ENCODE assay signal across 26 cellular contexts in the genomic region with DNA sequence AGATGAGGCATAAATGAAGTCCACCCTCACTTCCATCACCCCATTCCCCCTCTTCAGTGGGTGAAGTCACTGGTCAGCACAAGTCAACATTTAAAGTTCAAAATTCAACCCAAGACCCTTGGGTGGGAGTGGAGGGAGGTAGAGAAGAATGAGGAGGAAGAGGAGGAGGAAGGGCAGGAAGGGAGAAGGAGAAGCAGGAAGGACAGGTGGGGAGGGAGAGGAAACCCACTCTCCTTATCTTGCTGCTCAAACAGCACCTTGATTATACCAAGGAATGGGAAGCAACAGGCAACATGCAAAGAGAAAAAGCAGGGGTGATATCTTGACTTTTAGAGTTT. TPM values are rescaled to one million over a fixed set of nuclear protein-coding genes. Genes with fewer than 3 reads are reported as not detected.
DNase-seq lines count a peak whose midpoint lies in the region; ATAC-seq and TF ChIP-seq lines count a peak whose summit lies in the region.
"Had no signal": no experiment of that assay in that cellular context is flagged by ENCODE, and none has a peak within 500 bp of the region (broad histone marks: within the 10 kb centered on the region; RNA-seq: fewer than 3 reads in every experiment).

No MANE protein-coding gene starts in this region.

- no peaks in the 10 kb centered on the region for H3K9me3 Mint-ChIP-seq in naive thymus-derived CD4-positive, alpha-beta T cell
- H3K9me3 Mint-ChIP-seq: activated CD4-positive, alpha-beta memory T cell treated with anti-CD3 and anti-CD28 coated beads, Interleukin-2, amount 10 ng/mL, durations not matched to agents 7 days and 5 days; naive thymus-derived CD8-positive, alpha-beta T cell had no signal

- H3K4me1 ChIP-seq in right atrium auricular region (peaks cover 0 to 9% of the 10 kb centered on the region in 2 donors), mesendoderm (ENCODE audit: control insufficient read depth, low read depth, low read length) (peaks cover 3% of the 10 kb centered on the region), ascending aorta (no peaks in the 10 kb centered on the region)
- peaks cover 11 to 13% of the 10 kb centered on the region in 2 donors for H3K4me1 ChIP-seq in naive thymus-derived CD4-positive, alpha-beta T cell (ENCODE audit: control insufficient read depth in 2 of 2, insufficient read depth in 2 of 2, low read length in 2 of 2)

- no peaks in the 10 kb centered on the region for H3K79me2 ChIP-seq in mesendoderm (ENCODE audit: control insufficient read depth, insufficient read depth, low read length)

- no peak overlapping the region for H3K4me3 ChIP-seq in right atrium auricular region
- H3K4me3 ChIP-seq in naive thymus-derived CD4-positive, alpha-beta T cell (ENCODE audit: low read length): no peak overlapping the region
- no peak overlapping the region for H3K4me3 ChIP-seq in mesendoderm (ENCODE audit: low read length)
- H3K4me3 ChIP-seq in ascending aorta: no peak overlapping the region
- H3K4me3 ChIP-seq in WERI-Rb-1 (ENCODE audit: low read depth, low read length): no peak overlapping the region
- H3K4me3 ChIP-seq: adrenal gland, sigmoid colon, thoracic aorta had no signal

- H3K4me2 ChIP-seq in mesendoderm (ENCODE audit: low read length): no peak overlapping the region
- H3K4me2 ChIP-seq: SK-N-SH had no signal

- H3K27me3 ChIP-seq in right atrium auricular region (no peaks in the 10 kb centered on the region), mesendoderm (ENCODE audit: insufficient read depth, low read length, poor library complexity) (no peaks in the 10 kb centered on the region), ascending aorta (no peaks in the 10 kb centered on the region), WERI-Rb-1 (ENCODE audit: insufficient read depth, low read depth, severe bottlenecking) (no peaks in the 10 kb centered on the region)
- no peaks in the 10 kb centered on the region for H3K27me3 ChIP-seq in naive thymus-derived CD4-positive, alpha-beta T cell (ENCODE audit: control insufficient read depth in 2 of 2, insufficient read depth in 2 of 2, low read length in 2 of 2)
- H3K27me3 ChIP-seq: adrenal gland, sigmoid colon had no signal

- H3K36me3 Mint-ChIP-seq in T-helper 17 cell (ENCODE audit: low read depth): peaks cover 2% of the 10 kb centered on the region
- H3K36me3 Mint-ChIP-seq in naive thymus-derived CD4-positive, alpha-beta T cell: peaks cover 0 to 4% (median under 1%) of the 10 kb centered on the region in 5 donors

- DNase-seq in right atrium auricular region (ENCODE audit: low spot score): no peak
- DNase-seq in cardiac septum (ENCODE audit: low spot score): no peak
- no peak for DNase-seq in T-helper 17 cell
- DNase-seq in naive thymus-derived CD4-positive, alpha-beta T cell: no peak
- DNase-seq in mesendoderm: no peak
- DNase-seq in ascending aorta (ENCODE audit: low spot score in 2 of 2): no peak
- no peak for DNase-seq in WERI-Rb-1
- no peak for DNase-seq in foreskin melanocyte
- DNase-seq: 8988T; activated CD4-positive, alpha-beta memory T cell treated with anti-CD3 and anti-CD28 coated beads, Interleukin-2, amount 10 ng/mL, durations not matched to agents 7 days and 5 days; activated CD4-positive, CD25-positive, alpha-beta regulatory T cell; activated effector memory CD4-positive, alpha-beta T cell treated with anti-CD3 and anti-CD28 coated beads, Interleukin-2, amount 50 U/mL, for 16 hours; adrenal gland; COR-L47; dermis blood vessel endothelial cell; DMS79 treated with DMSO at 0.1 percent for 48 hours; GOT3; mesenchymal stem cell; NCI-H1417; NCI-H510A; RPMI8226; sigmoid colon; SK-N-SH had no signal

- no peak overlapping the region for H3K18ac ChIP-seq in mesendoderm (ENCODE audit: low read length)

- intact Hi-C loops in cardiac septum (cut with DNase I): no loop called here
- intact Hi-C loops in naive thymus-derived CD4-positive, alpha-beta T cell (cut with micrococcal nuclease): no loop called here
- intact Hi-C loops in ascending aorta (cut with DNase I): no loop called here

- CTCF ChIA-PET in naive thymus-derived CD4-positive, alpha-beta T cell (lab: Charles Lee): no interaction called here

- no peak overlapping the region for H4K8ac ChIP-seq in mesendoderm (ENCODE audit: low read depth, low read length)

- H2AK5ac ChIP-seq in mesendoderm (ENCODE audit: low read length): no peak overlapping the region

- H3K79me1 ChIP-seq in mesendoderm (ENCODE audit: low read length): no peaks in the 10 kb centered on the region

- H3K27ac ChIP-seq in right atrium auricular region: peak overlapping the region; percentile 63 to 70
- H3K27ac ChIP-seq in naive thymus-derived CD4-positive, alpha-beta T cell (ENCODE audit: low read depth, low read length): no peak overlapping the region
- H3K27ac ChIP-seq in mesendoderm (ENCODE audit: low read depth, low read length): no peak overlapping the region
- H3K27ac ChIP-seq in ascending aorta: no peak overlapping the region
- no peak overlapping the region for H3K27ac ChIP-seq in WERI-Rb-1
- H3K27ac ChIP-seq: adrenal gland, sigmoid colon, thoracic aorta had no signal

- peaks cover 54% of the 10 kb centered on the region for H3K4me1 Mint-ChIP-seq in T-helper 17 cell
- peaks cover 47 to 71% (median 55%) of the 10 kb centered on the region in 7 donors for H3K4me1 Mint-ChIP-seq in naive thymus-derived CD4-positive, alpha-beta T cell

- no peak overlapping the region for H3K9ac ChIP-seq in mesendoderm (ENCODE audit: low read length)
- H3K9ac ChIP-seq: SK-N-SH had no signal

- TF ChIP-seq CTCF in right atrium auricular region (IDR thresholded peaks at IDR 0.05): no peak
- no peak for TF ChIP-seq CTCF in ascending aorta (IDR thresholded peaks at IDR 0.05)
- no peak for TF ChIP-seq CTCF in WERI-Rb-1 (IDR thresholded peaks at IDR 0.05; ENCODE audit: low read depth, low read length)

- no peaks in the 10 kb centered on the region for H3K27me3 Mint-ChIP-seq in T-helper 17 cell
- H3K27me3 Mint-ChIP-seq in naive thymus-derived CD4-positive, alpha-beta T cell: no peaks in the 10 kb centered on the region
- H3K27me3 Mint-ChIP-seq: naive thymus-derived CD8-positive, alpha-beta T cell had no signal

- POLR2A ChIA-PET in naive thymus-derived CD4-positive, alpha-beta T cell (lab: Charles Lee): no interaction called here

- no peak overlapping the region for H2BK5ac ChIP-seq in mesendoderm (ENCODE audit: low read length)

- H3K56ac ChIP-seq in mesendoderm (ENCODE audit: low read length): no peak overlapping the region

- H3K4me3 Mint-ChIP-seq in T-helper 17 cell: no peak overlapping the region
- no peak overlapping the region for H3K4me3 Mint-ChIP-seq in naive thymus-derived CD4-positive, alpha-beta T cell
- H3K4me3 Mint-ChIP-seq: activated CD4-positive, alpha-beta memory T cell treated with anti-CD3 and anti-CD28 coated beads, Interleukin-2, amount 10 ng/mL, durations not matched to agents 7 days and 5 days had no signal

- H3K36me3 ChIP-seq in right atrium auricular region (no peaks in the 10 kb centered on the region), mesendoderm (ENCODE audit: control insufficient read depth, insufficient read depth, low read length) (no peaks in the 10 kb centered on the region), ascending aorta (peaks cover 0 to 5% of the 10 kb centered on the region in 2 donors), WERI-Rb-1 (peaks cover 9% of the 10 kb centered on the region)
- H3K36me3 ChIP-seq in naive thymus-derived CD4-positive, alpha-beta T cell (ENCODE audit: control insufficient read depth in 2 of 3, insufficient read depth in 3 of 3, low read length in 3 of 3): peaks cover 0 to 10% (median 0%) of the 10 kb centered on the region in 3 experiments
- H3K36me3 ChIP-seq: adrenal gland, thoracic aorta had no signal

- ATAC-seq in T-helper 17 cell: no peak
- no peak for ATAC-seq in naive thymus-derived CD4-positive, alpha-beta T cell
- ATAC-seq: left colon; naive thymus-derived CD8-positive, alpha-beta T cell had no signal

- H2BK120ac ChIP-seq in mesendoderm (ENCODE audit: low read depth, low read length): no peak overlapping the region

- no peak overlapping the region for H3K23ac ChIP-seq in mesendoderm (ENCODE audit: low read length)

- H2BK15ac ChIP-seq in mesendoderm (replicated peaks; ENCODE audit: low read depth): no peak overlapping the region

- H3K9me3 ChIP-seq in right atrium auricular region: no peaks in the 10 kb centered on the region
- no peaks in the 10 kb centered on the region for H3K9me3 ChIP-seq in T-helper 17 cell (ENCODE audit: control insufficient read depth, low read length, poor library complexity, severe bottlenecking)
- no peaks in the 10 kb centered on the region for H3K9me3 ChIP-seq in naive thymus-derived CD4-positive, alpha-beta T cell (ENCODE audit: control insufficient read depth in 2 of 3, low read length in 3 of 3)
- H3K9me3 ChIP-seq in ascending aorta: no peaks in the 10 kb centered on the region
- no peaks in the 10 kb centered on the region for H3K9me3 ChIP-seq in WERI-Rb-1 (ENCODE audit: severe bottlenecking)
- H3K9me3 ChIP-seq: adrenal gland, sigmoid colon, SK-N-SH, thoracic aorta had no signal

- no peak overlapping the region for H4K5ac ChIP-seq in mesendoderm (ENCODE audit: low read length)

- no peak overlapping the region for H3K4ac ChIP-seq in mesendoderm (ENCODE audit: low read depth, low read length)

- H3K27ac Mint-ChIP-seq in T-helper 17 cell: peak overlapping the region; percentile 59
- H3K27ac Mint-ChIP-seq in naive thymus-derived CD4-positive, alpha-beta T cell: peak overlapping the region in 6 of 9 donors; percentile 35 to 59 (median 46)
- H3K27ac Mint-ChIP-seq: activated CD4-positive, alpha-beta memory T cell treated with anti-CD3 and anti-CD28 coated beads, Interleukin-2, amount 10 ng/mL, durations not matched to agents 7 days and 5 days had no signal

RNA-seq across cellular contexts. Expression of a gene that starts 4.0 kb away (rescaled TPM):
- total RNA-seq in right atrium auricular region (100 to 1,000 TPM; 132 to 254 TPM), cardiac septum (54.2 TPM), T-helper 17 cell (100 to 1,000 TPM; 584 to 606 TPM), ascending aorta (219 TPM)
- 100 to 1,000 TPM; 141 to 654 (median 241) TPM for total RNA-seq in naive thymus-derived CD4-positive, alpha-beta T cell
- polyA plus RNA-seq in naive thymus-derived CD4-positive, alpha-beta T cell: 100 to 1,000 TPM; 118 to 211 TPM
- 4.1 TPM for polyA plus RNA-seq in mesendoderm (2013, experiment 1 of 2)
- 3.9 TPM for polyA plus RNA-seq in mesendoderm (2013, experiment 2 of 2)

RNA-seq across cellular contexts. Expression of a gene that starts 49.6 kb away (rescaled TPM):
- 100 to 1,000 TPM in 1 of 2 donors, 10 to 100 TPM in 1; 34.2 to 122 TPM for total RNA-seq in right atrium auricular region
- 66.0 TPM for total RNA-seq in cardiac septum
- total RNA-seq in T-helper 17 cell: not detected
- total RNA-seq in naive thymus-derived CD4-positive, alpha-beta T cell: not detected
- polyA plus RNA-seq in naive thymus-derived CD4-positive, alpha-beta T cell: not detected
- 0.45 TPM for polyA plus RNA-seq in mesendoderm (2013, experiment 1 of 2)
- 0.34 TPM for polyA plus RNA-seq in mesendoderm (2013, experiment 2 of 2)
- total RNA-seq in ascending aorta: 92.3 TPM
- total RNA-seq: naive thymus-derived CD8-positive, alpha-beta T cell had no signal
- polyA plus RNA-seq: naive thymus-derived CD8-positive, alpha-beta T cell; SK-N-SH had no signal

Comparison
In these comparisons a context has a peak if more than half of its experiments do, and no peak if none do; other contexts are left out.
1. H3K27ac ChIP-seq: peak in right atrium auricular region (2 of 2); none in naive thymus-derived CD4-positive, alpha-beta T cell (single experiment), mesendoderm (single experiment), ascending aorta (0 of 2) and WERI-Rb-1 (single experiment).
2. RNA of a gene that starts 49.6 kb away (total RNA-seq): 34.2 to 122 TPM in right atrium auricular region, 92.3 TPM in ascending aorta (single experiment) and 66.0 TPM in cardiac septum (single experiment); not detected in T-helper 17 cell and not detected in naive thymus-derived CD4-positive, alpha-beta T cell; every median in the first group is over 10 times any median in the second.